ENCODE assay signal across 9 cellular contexts in genomic region chr14:21069388-21070082, GRCh38. TPM values are rescaled to one million over a fixed set of nuclear protein-coding genes. Genes with fewer than 3 reads are reported as not detected.
DNase-seq lines count a peak whose midpoint lies in the region; ATAC-seq and TF ChIP-seq lines count a peak whose summit lies in the region.
"Had no signal": no experiment of that assay in that cellular context is flagged by ENCODE, and none has a peak within 500 bp of the region (broad histone marks: within the 10 kb centered on the region; RNA-seq: fewer than 3 reads in every experiment).

No MANE protein-coding gene starts in this region.

- H3K4me1 ChIP-seq in SJSA1 (replicated peaks) (peaks cover 29% of the 10 kb centered on the region), tibial artery (peaks cover 0 to 40% (median 28%) of the 10 kb centered on the region in 4 donors)

- intact Hi-C loops in tibial artery (cut with DNase I; ENCODE audit: low total_unique reads), result loop anchor here (1.0 to 2.0 kb wide), 2 partner anchors 21 to 35 kb away; no protein-coding TSS in a partner anchor

- peaks cover 28 to 34% of the 10 kb centered on the region in 2 donors for H3K4me1 Mint-ChIP-seq in effector memory CD8-positive, alpha-beta T cell (ENCODE audit: low read depth in 2 of 2)

- H3K27me3 ChIP-seq in SJSA1 (replicated peaks) (no peaks in the 10 kb centered on the region), tibial artery (no peaks in the 10 kb centered on the region)

- no peak for TF ChIP-seq CTCF in tibial artery (IDR thresholded peaks at IDR 0.05)

- H3K36me3 ChIP-seq in SJSA1 (peaks cover 28% of the 10 kb centered on the region), tibial artery (peaks cover 0 to 12% (median 6%) of the 10 kb centered on the region in 3 donors)

- H3K36me3 Mint-ChIP-seq in effector memory CD8-positive, alpha-beta T cell (ENCODE audit: insufficient read depth), result peaks cover 11% of the 10 kb centered on the region

- ATAC-seq in effector memory CD8-positive, alpha-beta T cell (replicated peaks), result peak; percentile 36

- H3K27ac ChIP-seq in SJSA1, result peak overlapping the region; percentile 78
- peak overlapping the region; percentile 86 to 92 for H3K27ac ChIP-seq in tibial artery

- peak overlapping the region; percentile 81 for H3K4me3 ChIP-seq in SJSA1
- H3K4me3 ChIP-seq in tibial artery, result peak overlapping the region; percentile 76 to 77

- H3K27ac Mint-ChIP-seq in effector memory CD8-positive, alpha-beta T cell, result peak overlapping the region; percentile 92 to 93

- H3K9me3 ChIP-seq in SJSA1 (replicated peaks) (no peaks in the 10 kb centered on the region), tibial artery (no peaks in the 10 kb centered on the region)

- H3K9me3 Mint-ChIP-seq in effector memory CD8-positive, alpha-beta T cell, result no peaks in the 10 kb centered on the region

- H3K4me3 Mint-ChIP-seq in effector memory CD8-positive, alpha-beta T cell, result peak overlapping the region; percentile 85 to 86

- peaks cover 83 to 94% of the 10 kb centered on the region in 2 donors for H3K27me3 Mint-ChIP-seq in effector memory CD8-positive, alpha-beta T cell

- DNase-seq in activated T-cell treated with anti-CD3 and anti-CD28 coated beads, Interleukin-2, amount 50 U/mL, for 1 hour, result peak; percentile 54
- DNase-seq in activated T-cell treated with anti-CD3 and anti-CD28 coated beads for 4 hours (no peak), SJSA1 (ENCODE audit: low read depth in 1 of 2, low spot score in 2 of 2) (peak; percentile 68 to 69), mesenteric fat pad (ENCODE audit: low spot score) (peak; percentile 78), tibial artery (peak in 1 of 2 donors; percentile 44), SIG-M5 (lab: John Stamatoyannopoulos, UW) (no peak)
- peak; percentile 18 to 29 (median 28) for DNase-seq in effector memory CD8-positive, alpha-beta T cell
- DNase-seq in stimulated activated CD4-positive, alpha-beta T cell treated with anti-CD3 and anti-CD28 coated beads, Interleukin-12 subunit alpha, Interleukin-12 subunit beta, amount 100 ng/mL, for 4 hours, result no peak

RNA-seq across cellular contexts. Expression of gene ARHGEF40, which starts 0.6 kb away (rescaled TPM):
- 38.7 and 42.2 TPM in 2 replicates for total RNA-seq in SJSA1 (2014; rRNA removed; shearing (Covaris generic))
- 81.1 TPM for total RNA-seq in mesenteric fat pad

RNA-seq across cellular contexts. Expression of gene RNASE8, which starts 11.9 kb away (rescaled TPM):
- not detected in 2 replicates for total RNA-seq in SJSA1 (2014; rRNA removed; shearing (Covaris generic))
- not detected for total RNA-seq in mesenteric fat pad
- total RNA-seq: dermis microvascular lymphatic vessel endothelial cell had no signal

RNA-seq across cellular contexts. Expression of gene RNASE7, which starts 27.4 kb away (rescaled TPM):
- not detected in 2 replicates for total RNA-seq in SJSA1 (2014; rRNA removed; shearing (Covaris generic))
- total RNA-seq in mesenteric fat pad, result 0.39 TPM
- total RNA-seq: dermis microvascular lymphatic vessel endothelial cell had no signal

RNA-seq across cellular contexts. Expression of gene ZNF219, which starts 28.9 kb away (rescaled TPM):
- 3.2 and 16.8 TPM in 2 replicates for total RNA-seq in SJSA1 (2014; rRNA removed; shearing (Covaris generic))
- total RNA-seq in mesenteric fat pad, result 80.6 TPM

RNA-seq across cellular contexts. Expression of gene TMEM253, which starts 31.3 kb away (rescaled TPM):
- total RNA-seq in SJSA1 (2014; rRNA removed; shearing (Covaris generic)), result not detected in 2 replicates
- total RNA-seq in mesenteric fat pad, result 2.2 TPM
- total RNA-seq: dermis microvascular lymphatic vessel endothelial cell had no signal

Comparison
In these comparisons a context has a peak if more than half of its experiments do, and no peak if none do; other contexts are left out.
1. DNase-seq: peak in activated T-cell treated with anti-CD3 and anti-CD28 coated beads, Interleukin-2, amount 50 U/mL, for 1 hour (single experiment), SJSA1 (2 of 2), effector memory CD8-positive, alpha-beta T cell (3 of 3) and mesenteric fat pad (single experiment); none in activated T-cell treated with anti-CD3 and anti-CD28 coated beads for 4 hours (single experiment), stimulated activated CD4-positive, alpha-beta T cell treated with anti-CD3 and anti-CD28 coated beads, Interleukin-12 subunit alpha, Interleukin-12 subunit beta, amount 100 ng/mL, for 4 hours (single experiment) and SIG-M5 (single experiment).